32 cellular contexts compared by ENCODE assay signal in the genomic region with DNA sequence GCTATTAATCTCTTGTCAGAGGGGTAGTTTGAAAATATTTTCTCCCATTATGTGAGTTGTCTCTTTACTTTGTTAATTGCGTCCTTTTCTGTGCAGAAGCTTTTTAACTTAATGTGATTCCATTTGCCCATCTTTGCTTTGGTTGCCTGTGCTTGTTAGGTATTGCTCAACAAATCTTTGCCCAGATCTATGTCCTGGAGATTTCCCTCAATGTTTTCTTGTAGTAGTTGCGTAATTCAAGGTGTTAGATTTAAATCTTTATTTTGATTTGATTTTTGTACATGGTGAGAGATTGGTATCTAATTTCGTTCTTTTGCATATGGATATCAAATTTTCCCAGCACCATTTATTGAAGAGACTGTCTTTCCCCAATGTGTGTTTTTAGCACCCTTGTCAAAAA.
"Had no signal": no experiment of that assay in that cellular context is flagged by ENCODE, and none has a peak within 500 bp of the region (broad histone marks: within the 10 kb centered on the region; RNA-seq: fewer than 3 reads in every experiment).

No MANE protein-coding gene starts in this region.

- H3K27me3 ChIP-seq: adrenal gland, ascending aorta, body of pancreas, breast epithelium, cardiac muscle cell had no signal

- H3K4me1 ChIP-seq: adrenal gland, ascending aorta, body of pancreas, breast epithelium had no signal

- FAIRE-seq: astrocyte had no signal

- H3K27ac ChIP-seq: adrenal gland, ascending aorta, body of pancreas, breast epithelium, cardiac muscle cell had no signal

- H3K4me3 ChIP-seq: adrenal gland, ascending aorta, body of pancreas, breast epithelium, cardiac muscle cell had no signal

- H3K9me3 ChIP-seq: adrenal gland had no signal

- ATAC-seq: activated naive CD4-positive, alpha-beta T cell treated with anti-CD3 and anti-CD28 coated beads, Interleukin-2, amount 50 U/mL, for 72 hours; activated naive CD8-positive, alpha-beta T cell treated with anti-CD3 and anti-CD28 coated beads, Interleukin-2, amount 50 U/mL, for 24 hours; activated T-cell treated with anti-CD3 and anti-CD28 coated beads, Interleukin-2, amount 50 U/mL, for 4 hours; activated T-cell treated with anti-CD3 and anti-CD28 coated beads, Interleukin-2, amount 50 U/mL, for 72 hours; activated T-helper 17 cell treated with anti-CD3 and anti-CD28 coated beads, Interleukin-2, amount 50 U/mL, for 72 hours; body of pancreas had no signal

- DNase-seq: activated effector memory CD4-positive, alpha-beta T cell treated with anti-CD3 and anti-CD28 coated beads, Interleukin-2, amount 50 U/mL, for 16 hours; activated effector memory CD4-positive, alpha-beta T cell treated with Interleukin-2 at 50 U/mL for 16 hours; activated gamma-delta T cell; activated gamma-delta T cell treated with Interleukin-2 at 50 U/mL for 16 hours; activated naive CD4-positive, alpha-beta T cell; activated naive CD4-positive, alpha-beta T cell treated with anti-CD3 and anti-CD28 coated beads for 36 hours; activated naive CD4-positive, alpha-beta T cell treated with anti-CD3 and anti-CD28 coated beads, Interleukin-2, amount 10 ng/mL, durations not matched to agents 7 days and 5 days; activated naive CD4-positive, alpha-beta T cell treated with anti-CD3 and anti-CD28 coated beads, Interleukin-2, amount 50 U/mL, for 16 hours; activated naive CD4-positive, alpha-beta T cell treated with Interleukin-2 at 50 U/mL for 16 hours; activated naive CD8-positive, alpha-beta T cell treated with anti-CD3 and anti-CD28 coated beads for 36 hours; activated naive CD8-positive, alpha-beta T cell treated with anti-CD3 and anti-CD28 coated beads, Interleukin-2, amount 10 ng/mL, durations not matched to agents 7 days and 5 days; activated naive CD8-positive, alpha-beta T cell treated with anti-CD3 and anti-CD28 coated beads, Interleukin-2, amount 50 U/mL, for 24 hours; activated T-cell treated with anti-CD3 and anti-CD28 coated beads, Interleukin-2, amount 50 U/mL, for 1 hour; activated T-cell treated with anti-CD3 and anti-CD28 coated beads, Interleukin-2, amount 50 U/mL, for 24 hours; activated T-cell treated with anti-CD3 and anti-CD28 coated beads, Interleukin-2, amount 50 U/mL, for 4 hours; activated T-cell treated with anti-CD3 and anti-CD28 coated beads, Interleukin-2, amount 50 U/mL, for 48 hours; activated T-cell treated with anti-CD3 and anti-CD28 coated beads, Interleukin-2, amount 50 U/mL, for 72 hours; adrenal gland; amniotic stem cell; amygdala; anterior cingulate cortex; aorta; body of pancreas; caudate nucleus; central memory CD4-positive, alpha-beta T cell; cerebellar nuclear complex had no signal

- H3K36me3 ChIP-seq: adrenal gland, ascending aorta, breast epithelium, cardiac muscle cell had no signal
